Comparison of ENCODE assay signal across 8 cellular contexts in genomic region chr3:108089544-108089943, GRCh38. TPM values are rescaled to one million over a fixed set of nuclear protein-coding genes. Genes with fewer than 3 reads are reported as not detected.
DNase-seq lines count a peak whose midpoint lies in the region; ATAC-seq, FAIRE-seq and TF ChIP-seq lines count a peak whose summit lies in the region.

No MANE protein-coding gene starts in this region.

- no peak for DNase-seq in activated CD8-positive, alpha-beta memory T cell treated with anti-CD3 and anti-CD28 coated beads, Interleukin-2, amount 10 ng/mL, durations not matched to agents 7 days and 5 days
- DNase-seq in activated CD8-positive, alpha-beta memory T cell treated with anti-CD3 and anti-CD28 coated beads for 24 hours: no peak
- no peak for DNase-seq in activated T-helper 1 cell treated with anti-CD3 and anti-CD28 coated beads, Interleukin-12 subunit alpha, Interleukin-12 subunit beta, Interleukin-2, Interleukin-4 antibody, amounts not matched to agents 30 ng/mL and 10 ng/mL and 1 ng/mL, durations not matched to agents 14 hours and 24 hours and 36 hours (ENCODE audit: low spot score)
- DNase-seq in kidney: no peak
- no peak for DNase-seq in testis
- DNase-seq in RKO (ENCODE audit: low spot score): no peak
- no peak for DNase-seq in GM20000 (ENCODE audit: low spot score)

- no peaks in the 10 kb centered on the region for H3K27me3 Mint-ChIP-seq in activated CD8-positive, alpha-beta memory T cell treated with anti-CD3 and anti-CD28 coated beads, Interleukin-2, amount 10 ng/mL, durations not matched to agents 7 days and 5 days
- H3K27me3 Mint-ChIP-seq in activated T-helper 1 cell treated with anti-CD3 and anti-CD28 coated beads, Interleukin-12 subunit alpha, Interleukin-12 subunit beta, Interleukin-2, Interleukin-4 antibody, amounts not matched to agents 30 ng/mL and 10 ng/mL and 1 ng/mL, durations not matched to agents 14 hours and 24 hours and 36 hours (ENCODE audit: insufficient read depth): peaks cover 7% of the 10 kb centered on the region

- H3K9me3 ChIP-seq in kidney (ENCODE audit: control insufficient read depth in 1 of 2, low read length in 2 of 2) (no peaks in the 10 kb centered on the region), testis (no peaks in the 10 kb centered on the region)

- no peaks in the 10 kb centered on the region for H3K9me3 Mint-ChIP-seq in activated CD8-positive, alpha-beta memory T cell treated with anti-CD3 and anti-CD28 coated beads, Interleukin-2, amount 10 ng/mL, durations not matched to agents 7 days and 5 days (ENCODE audit: low read depth)
- peaks cover 5% of the 10 kb centered on the region for H3K9me3 Mint-ChIP-seq in activated T-helper 1 cell treated with anti-CD3 and anti-CD28 coated beads, Interleukin-12 subunit alpha, Interleukin-12 subunit beta, Interleukin-2, Interleukin-4 antibody, amounts not matched to agents 30 ng/mL and 10 ng/mL and 1 ng/mL, durations not matched to agents 14 hours and 24 hours and 36 hours

- no peak for ATAC-seq in activated CD8-positive, alpha-beta memory T cell treated with anti-CD3 and anti-CD28 coated beads, Interleukin-2, amount 10 ng/mL, durations not matched to agents 7 days and 5 days
- ATAC-seq in HG02610 (IDR thresholded peaks at IDR 0.05; ENCODE audit: unreplicated experiment): no peak

- CTCF ChIA-PET in activated CD8-positive, alpha-beta memory T cell treated with anti-CD3 and anti-CD28 coated beads, Interleukin-2, amount 10 ng/mL, durations not matched to agents 7 days and 5 days (lab: Charles Lee): interaction anchor here (0.7 to 1.0 kb wide), 5 partner anchors 11 to 161 kb away, joined by 3 to 4 read pairs (median 3); no protein-coding TSS in a partner anchor

- no peaks in the 10 kb centered on the region for H3K36me3 ChIP-seq in kidney (ENCODE audit: control insufficient read depth in 1 of 2, insufficient read depth in 2 of 2, low read length in 2 of 2)
- H3K36me3 ChIP-seq in testis (ENCODE audit: low read depth, missing control alignments): no peaks in the 10 kb centered on the region

- H3K27ac Mint-ChIP-seq in activated CD8-positive, alpha-beta memory T cell treated with anti-CD3 and anti-CD28 coated beads, Interleukin-2, amount 10 ng/mL, durations not matched to agents 7 days and 5 days: peak overlapping the region; percentile 99
- peak overlapping the region; percentile 99 for H3K27ac Mint-ChIP-seq in activated T-helper 1 cell treated with anti-CD3 and anti-CD28 coated beads, Interleukin-12 subunit alpha, Interleukin-12 subunit beta, Interleukin-2, Interleukin-4 antibody, amounts not matched to agents 30 ng/mL and 10 ng/mL and 1 ng/mL, durations not matched to agents 14 hours and 24 hours and 36 hours

- peak overlapping the region in 1 of 2 donors; percentile 92 for H3K9ac ChIP-seq in kidney (ENCODE audit: low read length in 2 of 2)

- no peak for TF ChIP-seq POLR2A in testis (IDR thresholded peaks at IDR 0.05)

- H3K36me3 Mint-ChIP-seq in activated CD8-positive, alpha-beta memory T cell treated with anti-CD3 and anti-CD28 coated beads, Interleukin-2, amount 10 ng/mL, durations not matched to agents 7 days and 5 days: peaks cover 20% of the 10 kb centered on the region
- peaks cover 3% of the 10 kb centered on the region for H3K36me3 Mint-ChIP-seq in activated T-helper 1 cell treated with anti-CD3 and anti-CD28 coated beads, Interleukin-12 subunit alpha, Interleukin-12 subunit beta, Interleukin-2, Interleukin-4 antibody, amounts not matched to agents 30 ng/mL and 10 ng/mL and 1 ng/mL, durations not matched to agents 14 hours and 24 hours and 36 hours (ENCODE audit: low read depth)

- intact Hi-C loops in activated T-helper 1 cell treated with anti-CD3 and anti-CD28 coated beads, Interleukin-12 subunit alpha, Interleukin-12 subunit beta, Interleukin-2, Interleukin-4 antibody, amounts not matched to agents 30 ng/mL and 10 ng/mL and 1 ng/mL, durations not matched to agents 14 hours and 24 hours and 36 hours (cut with micrococcal nuclease): loop anchor here (1.0 to 10.0 kb wide), 6 partner anchors 45 to 1718 kb away; partner anchors contain the start of gene BBX
- intact Hi-C loops in kidney (cut with DNase I): no loop called here
- intact Hi-C loops in testis (cut with DNase I; ENCODE audit: low total_unique reads): no loop called here

- FAIRE-seq in kidney (lab: Jason Lieb, UNC): no peak

- H3K27ac ChIP-seq in kidney (ENCODE audit: low read depth in 2 of 2, low read length in 2 of 2) (peak overlapping the region in 1 of 2 donors; percentile 24), testis (peak overlapping the region; percentile 71 to 90)

- peak overlapping the region; percentile 96 for H3K4me3 ChIP-seq in kidney (ENCODE audit: low read length in 2 of 2)
- peak overlapping the region; percentile 76 to 91 for H3K4me3 ChIP-seq in testis

- WGBS in testis, 2 donors: 3 to 7% methylated on average over 7 of the region's 7 CpGs

- peaks cover 28% of the 10 kb centered on the region for H3K4me1 Mint-ChIP-seq in activated CD8-positive, alpha-beta memory T cell treated with anti-CD3 and anti-CD28 coated beads, Interleukin-2, amount 10 ng/mL, durations not matched to agents 7 days and 5 days
- H3K4me1 Mint-ChIP-seq in activated T-helper 1 cell treated with anti-CD3 and anti-CD28 coated beads, Interleukin-12 subunit alpha, Interleukin-12 subunit beta, Interleukin-2, Interleukin-4 antibody, amounts not matched to agents 30 ng/mL and 10 ng/mL and 1 ng/mL, durations not matched to agents 14 hours and 24 hours and 36 hours (ENCODE audit: low read depth): peaks cover 23% of the 10 kb centered on the region

- TF ChIP-seq CTCF in kidney (IDR thresholded peaks at IDR 0.05; ENCODE audit: borderline replicate concordance, extremely low read depth, insufficient read depth) (no peak), testis (IDR thresholded peaks at IDR 0.05) (no peak), GM20000 (IDR thresholded peaks at IDR 0.05; ENCODE audit: extremely low read depth, missing control alignments) (no peak)

- H3K27me3 ChIP-seq in testis: no peaks in the 10 kb centered on the region

- H3K4me1 ChIP-seq in kidney (ENCODE audit: control insufficient read depth in 1 of 2, insufficient read depth in 1 of 2, low read depth in 1 of 2, low read length in 2 of 2) (peaks cover 0 to 2% of the 10 kb centered on the region in 2 donors), testis (peaks cover 8% of the 10 kb centered on the region)

- peak overlapping the region; percentile 97 for H3K4me3 Mint-ChIP-seq in activated CD8-positive, alpha-beta memory T cell treated with anti-CD3 and anti-CD28 coated beads, Interleukin-2, amount 10 ng/mL, durations not matched to agents 7 days and 5 days
- peak overlapping the region; percentile 95 for H3K4me3 Mint-ChIP-seq in activated T-helper 1 cell treated with anti-CD3 and anti-CD28 coated beads, Interleukin-12 subunit alpha, Interleukin-12 subunit beta, Interleukin-2, Interleukin-4 antibody, amounts not matched to agents 30 ng/mL and 10 ng/mL and 1 ng/mL, durations not matched to agents 14 hours and 24 hours and 36 hours

RNA-seq across cellular contexts. Expression of gene CD47, which starts 1.3 kb away (rescaled TPM):
- total RNA-seq in activated CD8-positive, alpha-beta memory T cell treated with anti-CD3 and anti-CD28 coated beads, Interleukin-2, amount 10 ng/mL, durations not matched to agents 7 days and 5 days: 100 to 1,000 TPM; 111 to 133 TPM
- 98.3 and 105 TPM in 2 replicates for total RNA-seq in activated T-helper 1 cell treated with anti-CD3 and anti-CD28 coated beads, Interleukin-12 subunit alpha, Interleukin-12 subunit beta, Interleukin-2, Interleukin-4 antibody, amounts not matched to agents 30 ng/mL and 10 ng/mL and 1 ng/mL, durations not matched to agents 14 hours and 24 hours and 36 hours
- 104 TPM for total RNA-seq in kidney
- 61.7 TPM for polyA plus RNA-seq in kidney (ENCODE audit: insufficient read depth, low read depth, low replicate concordance)
- 10 to 100 TPM; 43.5 to 49.9 TPM for total RNA-seq in testis
- polyA plus RNA-seq in testis (ENCODE audit: insufficient read depth, low read depth, low replicate concordance): 129 TPM
